8 cellular contexts compared by ENCODE assay signal in the genomic region with DNA sequence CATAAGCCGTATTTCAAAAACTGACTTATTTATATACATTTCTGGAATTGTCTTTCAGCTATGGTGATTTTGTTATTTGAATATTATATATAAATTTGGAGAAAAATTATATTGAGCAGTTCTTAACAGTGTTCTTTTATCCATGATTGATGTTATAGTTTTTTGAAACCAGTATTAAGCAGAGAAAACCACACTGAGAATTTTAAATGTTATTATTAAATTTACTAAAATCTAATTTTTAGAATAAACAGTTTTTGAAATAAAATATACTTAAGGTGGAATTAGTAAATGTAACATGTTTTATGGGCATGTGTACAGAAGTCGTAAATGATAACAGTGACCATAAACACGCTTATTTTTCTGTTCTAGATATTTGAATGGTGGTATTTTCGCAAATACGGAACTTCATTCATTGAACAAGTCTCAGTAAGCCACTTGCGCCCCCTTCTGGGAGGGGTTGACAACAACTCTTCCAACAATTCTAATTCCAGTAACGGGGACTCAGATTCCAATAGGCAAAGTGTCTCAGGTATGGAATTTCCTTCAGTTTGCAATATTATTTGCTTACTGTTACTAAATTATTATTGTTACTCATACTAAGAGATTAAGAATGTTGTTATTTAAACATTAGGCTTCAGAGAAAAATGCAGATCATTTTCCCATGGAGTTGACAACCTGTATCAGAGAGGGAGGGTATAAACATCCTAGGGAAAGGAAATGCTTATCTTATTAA.
A peak's percentile ranks its signal among the peaks of the same experiment; 100 is the strongest.
DNase-seq lines count a peak whose midpoint lies in the region; ATAC-seq and TF ChIP-seq lines count a peak whose summit lies in the region.

No MANE protein-coding gene starts in this region.

- no peaks in the 10 kb centered on the region for H3K4me1 Mint-ChIP-seq in CD8-positive, alpha-beta memory T cell
- H3K4me1 Mint-ChIP-seq in memory B cell, result no peaks in the 10 kb centered on the region

- no peaks in the 10 kb centered on the region for H3K4me1 ChIP-seq in CD8-positive, alpha-beta memory T cell (ENCODE audit: insufficient read depth, low read length)
- H3K4me1 ChIP-seq in HEK293 (ENCODE audit: control insufficient read depth, insufficient read depth, low read length), result peaks cover 11% of the 10 kb centered on the region; the same call in 1 of the 2 replicates
- no peaks in the 10 kb centered on the region for H3K4me1 ChIP-seq in effector memory CD4-positive, alpha-beta T cell (ENCODE audit: control insufficient read depth, insufficient read depth, low read length, poor library complexity, severe bottlenecking)

- peak; percentile 51 to 76 (median 65) for DNase-seq in CD8-positive, alpha-beta memory T cell
- DNase-seq in NCI-H446 treated with DMSO at 0.1 percent for 48 hours (lab: John Stamatoyannopoulos, UW), result peak; percentile 43
- peak; percentile 74 to 78 for DNase-seq in activated CD4-positive, alpha-beta T cell treated with anti-CD3 and anti-CD28 coated beads, Interleukin-2, amount 50 U/mL, for 4 hours
- peak; percentile 37 to 70 (median 46) for DNase-seq in effector memory CD4-positive, alpha-beta T cell
- DNase-seq in memory B cell (ENCODE audit: low spot score in 2 of 2), result peak; percentile 70 to 71
- peak; percentile 25 to 34 for DNase-seq in stimulated activated CD8-positive, alpha-beta memory T cell treated with anti-CD3 and anti-CD28 coated beads, Interleukin-15, amount 100 ng/mL, for 48 hours (ENCODE audit: low read depth in 2 of 2)

- H3K4me3 ChIP-seq in CD8-positive, alpha-beta memory T cell (ENCODE audit: low read length), result no peak overlapping the region
- no peak overlapping the region for H3K4me3 ChIP-seq in HEK293 (ENCODE audit: low read depth, low read length)
- H3K4me3 ChIP-seq in effector memory CD4-positive, alpha-beta T cell (ENCODE audit: insufficient read depth, low read depth, low read length, poor library complexity, severe bottlenecking), result no peak overlapping the region

- H3K27ac Mint-ChIP-seq in CD8-positive, alpha-beta memory T cell, result no peak overlapping the region
- H3K27ac Mint-ChIP-seq in memory B cell, result no peak overlapping the region

- no peak overlapping the region for H3K4me3 Mint-ChIP-seq in CD8-positive, alpha-beta memory T cell
- no peak overlapping the region for H3K4me3 Mint-ChIP-seq in memory B cell

- ATAC-seq in memory B cell (ENCODE audit: low read depth), result peak; percentile 67
- no peak for ATAC-seq in GM18873 (IDR thresholded peaks at IDR 0.05; ENCODE audit: low FRiP score, unreplicated experiment)

- CTCF ChIA-PET in CD8-positive, alpha-beta memory T cell (lab: Charles Lee), result interaction anchor here (0.8 to 7.8 kb wide), 6 partner anchors 9 to 190 kb away, joined by 3 to 37 read pairs (median 4); no protein-coding TSS in a partner anchor
- CTCF ChIA-PET in HEK293 (lab: Yijun Ruan, JAX), result interaction anchor here (0.6 to 6.2 kb wide), 11 partner anchors 8 to 873 kb away, joined by 3 to 57 read pairs (median 3); no protein-coding TSS in a partner anchor

- H3K27ac ChIP-seq in CD8-positive, alpha-beta memory T cell (ENCODE audit: low read depth, low read length), result no peak overlapping the region
- no peak overlapping the region for H3K27ac ChIP-seq in HEK293 (ENCODE audit: extremely low read depth, low read depth, low read length)
- H3K27ac ChIP-seq in effector memory CD4-positive, alpha-beta T cell (ENCODE audit: insufficient read depth, low read length, poor library complexity, severe bottlenecking), result no peak overlapping the region

- no peaks in the 10 kb centered on the region for H3K36me3 ChIP-seq in CD8-positive, alpha-beta memory T cell (ENCODE audit: insufficient read depth, low read length)
- H3K36me3 ChIP-seq in HEK293 (ENCODE audit: control insufficient read depth in 2 of 2, insufficient read depth in 1 of 2, low read length in 2 of 2), result no peaks in the 10 kb centered on the region; a peak in 1 of 3 replicates
- H3K36me3 ChIP-seq in effector memory CD4-positive, alpha-beta T cell (ENCODE audit: control insufficient read depth, insufficient read depth, low read length), result no peaks in the 10 kb centered on the region

- TF ChIP-seq CTCF in HEK293 (tag by site-specific recombination; IDR thresholded peaks at IDR 0.05), result peak; percentile 51; the same call in 1 of the 2 replicates

- H3K27me3 Mint-ChIP-seq in CD8-positive, alpha-beta memory T cell, result no peaks in the 10 kb centered on the region
- no peaks in the 10 kb centered on the region for H3K27me3 Mint-ChIP-seq in memory B cell

- no peaks in the 10 kb centered on the region for H3K9me3 ChIP-seq in CD8-positive, alpha-beta memory T cell (ENCODE audit: low read length)
- no peaks in the 10 kb centered on the region for H3K9me3 ChIP-seq in HEK293 (ENCODE audit: control insufficient read depth, insufficient read depth, low read depth, low read length)
- H3K9me3 ChIP-seq in effector memory CD4-positive, alpha-beta T cell (ENCODE audit: control insufficient read depth, low read length), result no peaks in the 10 kb centered on the region

- POLR2A ChIA-PET in CD8-positive, alpha-beta memory T cell (lab: Charles Lee), result no interaction called here
- POLR2A ChIA-PET in HEK293 (lab: Yijun Ruan, JAX), result no interaction called here

- H3K27me3 ChIP-seq in CD8-positive, alpha-beta memory T cell (ENCODE audit: insufficient read depth, low read length, poor library complexity, severe bottlenecking), result no peaks in the 10 kb centered on the region
- no peaks in the 10 kb centered on the region for H3K27me3 ChIP-seq in effector memory CD4-positive, alpha-beta T cell (replicated peaks; ENCODE audit: control insufficient read depth, insufficient read depth, low read length, poor library complexity, severe bottlenecking)

- peaks cover 0 to 3% (median 0%) of the 10 kb centered on the region in 3 donors for H3K36me3 Mint-ChIP-seq in CD8-positive, alpha-beta memory T cell
- H3K36me3 Mint-ChIP-seq in memory B cell, result peaks cover 2% of the 10 kb centered on the region

- H3K9me3 Mint-ChIP-seq in CD8-positive, alpha-beta memory T cell, result no peaks in the 10 kb centered on the region
- H3K9me3 Mint-ChIP-seq in memory B cell, result no peaks in the 10 kb centered on the region

TF ChIP-seq in HEK293, 187 proteins besides CTCF, POLR2A, EP300 and RAD21 (continues in another document):
- TF ChIP-seq ZNF776 (tag by site-specific recombination; IDR thresholded peaks at IDR 0.05; ENCODE audit: borderline replicate concordance) (no peak), MYNN (tag by site-specific recombination; IDR thresholded peaks at IDR 0.05; ENCODE audit: borderline replicate concordance) (no peak), OVOL3 (tag by site-specific recombination; IDR thresholded peaks at IDR 0.05) (no peak), KLF16 (tag by site-specific recombination; IDR thresholded peaks at IDR 0.05) (no peak), ZNF362 (tag by site-specific recombination; IDR thresholded peaks at IDR 0.05) (no peak), ZFP41 (tag by site-specific recombination; IDR thresholded peaks at IDR 0.05; ENCODE audit: borderline replicate concordance) (no peak), ZNF600 (tag by site-specific recombination; IDR thresholded peaks at IDR 0.05) (0 out of 2 replicates have a peak, but pooled peaks have one; percentile 22), SP7 (tag by site-specific recombination; IDR thresholded peaks at IDR 0.05) (peak; percentile 44), SCRT2 (tag by site-specific recombination; IDR thresholded peaks at IDR 0.05) (no peak), ZNF132 (tag by site-specific recombination; IDR thresholded peaks at IDR 0.05; ENCODE audit: borderline replicate concordance) (no peak), SP2 (tag by site-specific recombination; IDR thresholded peaks at IDR 0.05) (no peak), RBAK (tag by site-specific recombination; IDR thresholded peaks at IDR 0.05) (no peak), ZXDB (tag by site-specific recombination; IDR thresholded peaks at IDR 0.05) (no peak), ZNF239 (tag by site-specific recombination; IDR thresholded peaks at IDR 0.05) (no peak), ZNF184 (tag by site-specific recombination; IDR thresholded peaks at IDR 0.05) (no peak), ZNF341 (tag by site-specific recombination; IDR thresholded peaks at IDR 0.05; ENCODE audit: low read depth) (no peak), ZNF473 (tag by site-specific recombination; IDR thresholded peaks at IDR 0.05) (no peak), ZNF510 (tag by site-specific recombination; IDR thresholded peaks at IDR 0.05; ENCODE audit: insufficient replicate concordance) (no peak)
- TF ChIP-seq, protein P1, sequence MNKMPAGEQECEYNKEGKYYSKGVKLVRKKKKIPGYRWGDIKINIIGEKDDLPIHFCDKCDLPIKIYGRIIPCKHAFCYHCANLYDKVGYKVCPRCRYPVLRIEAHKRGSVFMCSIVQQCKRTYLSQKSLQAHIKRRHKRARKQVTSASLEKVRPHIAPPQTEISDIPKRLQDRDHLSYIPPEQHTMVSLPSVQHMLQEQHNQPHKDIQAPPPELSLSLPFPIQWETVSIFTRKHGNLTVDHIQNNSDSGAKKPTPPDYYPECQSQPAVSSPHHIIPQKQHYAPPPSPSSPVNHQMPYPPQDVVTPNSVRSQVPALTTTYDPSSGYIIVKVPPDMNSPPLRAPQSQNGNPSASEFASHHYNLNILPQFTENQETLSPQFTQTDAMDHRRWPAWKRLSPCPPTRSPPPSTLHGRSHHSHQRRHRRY (tag by site-specific recombination; IDR thresholded peaks at IDR 0.05), result no peak
- TF ChIP-seq, protein P2, sequence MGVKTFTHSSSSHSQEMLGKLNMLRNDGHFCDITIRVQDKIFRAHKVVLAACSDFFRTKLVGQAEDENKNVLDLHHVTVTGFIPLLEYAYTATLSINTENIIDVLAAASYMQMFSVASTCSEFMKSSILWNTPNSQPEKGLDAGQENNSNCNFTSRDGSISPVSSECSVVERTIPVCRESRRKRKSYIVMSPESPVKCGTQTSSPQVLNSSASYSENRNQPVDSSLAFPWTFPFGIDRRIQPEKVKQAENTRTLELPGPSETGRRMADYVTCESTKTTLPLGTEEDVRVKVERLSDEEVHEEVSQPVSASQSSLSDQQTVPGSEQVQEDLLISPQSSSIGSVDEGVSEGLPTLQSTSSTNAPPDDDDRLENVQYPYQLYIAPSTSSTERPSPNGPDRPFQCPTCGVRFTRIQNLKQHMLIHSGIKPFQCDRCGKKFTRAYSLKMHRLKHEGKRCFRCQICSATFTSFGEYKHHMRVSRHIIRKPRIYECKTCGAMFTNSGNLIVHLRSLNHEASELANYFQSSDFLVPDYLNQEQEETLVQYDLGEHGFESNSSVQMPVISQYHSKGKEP (tag by site-specific recombination; IDR thresholded peaks at IDR 0.05), result no peak
